Comparison of ENCODE assay signal across 23 cellular contexts in the genomic region with DNA sequence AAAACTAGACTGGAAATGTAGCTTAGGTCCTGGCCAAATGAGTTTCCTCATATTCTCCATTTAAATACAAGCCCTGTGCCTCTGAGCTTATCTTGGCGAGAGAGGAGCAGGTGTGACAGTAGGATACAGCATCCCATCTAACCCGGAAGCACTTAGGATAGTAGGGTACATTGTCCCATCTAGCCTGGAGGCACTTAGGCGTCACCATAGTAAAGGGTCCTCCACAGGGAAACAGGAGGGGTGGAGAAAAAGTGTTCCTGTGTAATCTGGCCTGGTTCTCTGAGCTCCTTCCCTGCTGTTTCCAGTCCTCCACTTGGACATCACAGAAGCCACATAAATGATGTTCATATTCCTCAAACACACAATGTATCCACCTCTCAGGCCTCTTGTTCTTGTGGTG.
"Had no signal": no experiment of that assay in that cellular context is flagged by ENCODE, and none has a peak within 500 bp of the region (broad histone marks: within the 10 kb centered on the region; RNA-seq: fewer than 3 reads in every experiment).

No MANE protein-coding gene starts in this region.

- H3K4me3 ChIP-seq: adrenal gland, MG63 had no signal

- DNase-seq: activated CD4-positive, alpha-beta T cell treated with anti-CD3 and anti-CD28 coated beads for 4 hours; activated CD8-positive, alpha-beta memory T cell treated with anti-CD3 and anti-CD28 coated beads, Interleukin-2, amount 50 U/mL, for 4 hours; activated CD8-positive, alpha-beta T cell treated with anti-CD3 and anti-CD28 coated beads for 36 hours; activated gamma-delta T cell treated with Interleukin-2 at 50 U/mL for 16 hours; activated naive CD4-positive, alpha-beta T cell treated with anti-CD3 and anti-CD28 coated beads, Interleukin-2, amount 50 U/mL, for 16 hours; activated naive CD8-positive, alpha-beta T cell treated with anti-CD3 and anti-CD28 coated beads, Interleukin-2, amount 10 ng/mL, durations not matched to agents 7 days and 5 days; activated T-cell treated with anti-CD3 and anti-CD28 coated beads, Interleukin-2, amount 50 U/mL, for 72 hours; adrenal gland; anterior cingulate cortex; cerebellar nuclear complex; MG63; MV-4-11; NCI-H1105 treated with DMSO at 0.1 percent for 48 hours; NCI-H1694 treated with DMSO at 0.1 percent for 48 hours; NCI-H2029 treated with DMSO at 0.1 percent for 48 hours; NCI-H2171 treated with DMSO at 0.1 percent for 48 hours; NCI-H226; NCI-H510A treated with DMSO at 0.1 percent for 48 hours; NCI-H69; PC-3; SHP77 treated with DMSO at 0.1 percent for 48 hours had no signal

- H3K36me3 ChIP-seq: adrenal gland, MG63 had no signal

- H3K9me3 ChIP-seq: adrenal gland, MG63 had no signal

- FAIRE-seq: RCC 7860 had no signal

- H3K27me3 ChIP-seq: adrenal gland, MG63 had no signal

- H3K4me1 ChIP-seq: adrenal gland had no signal

- ATAC-seq: activated CD4-positive, CD25-positive, alpha-beta regulatory T cell treated with anti-CD3 and anti-CD28 coated beads, Interleukin-2, amount 50 U/mL, for 24 hours; activated CD8-positive, alpha-beta T cell treated with anti-CD3 and anti-CD28 coated beads for 36 hours; activated T-cell treated with anti-CD3 and anti-CD28 coated beads, Interleukin-2, amount 50 U/mL, for 72 hours; PC-3 had no signal

- H3K27ac ChIP-seq: adrenal gland had no signal
